ENCODE assay signal across 20 cellular contexts in genomic region chr13:110221331-110221730, GRCh38.
DNase-seq lines count a peak whose midpoint lies in the region; ATAC-seq and TF ChIP-seq lines count a peak whose summit lies in the region.
"Had no signal": no experiment of that assay in that cellular context is flagged by ENCODE, and none has a peak within 500 bp of the region (broad histone marks: within the 10 kb centered on the region; RNA-seq: fewer than 3 reads in every experiment).

No MANE protein-coding gene starts in this region.

- DNase-seq in left lung (no peak), GF-D8 (lab: John Stamatoyannopoulos, UW) (no peak), 8988T (no peak)
- no peak for DNase-seq in stimulated activated CD4-positive, alpha-beta T cell treated with anti-CD3 and anti-CD28 coated beads, Interleukin-4, amount 100 ng/mL, for 24 hours
- DNase-seq: activated CD4-positive, CD25-positive, alpha-beta regulatory T cell; activated CD8-positive, alpha-beta memory T cell treated with anti-CD3 and anti-CD28 coated beads, Interleukin-2, amount 50 U/mL, for 4 hours; activated naive CD4-positive, alpha-beta T cell; CD4-positive, alpha-beta memory T cell; central memory CD4-positive, alpha-beta T cell; GM23248; Kasumi-1; midbrain; NCI-H146; NCI-H2227 treated with DMSO at 0.1 percent for 48 hours; stimulated activated CD4-positive, alpha-beta T cell treated with anti-CD3 and anti-CD28 coated beads, Interleukin-15, amount 100 ng/mL, for 24 hours had no signal

- peak overlapping the region; percentile 33; the same call in 1 of the 2 replicates for H3K27ac ChIP-seq in ACC112 (ENCODE audit: low read depth, low read length)
- H3K27ac ChIP-seq in cingulate gyrus (ENCODE audit: low read depth, low read length), result peak overlapping the region; percentile 48
- peak overlapping the region; percentile 14 to 60 for H3K27ac ChIP-seq in left lung
- H3K27ac ChIP-seq in skeletal muscle tissue (ENCODE audit: low read depth, low read length), result peak overlapping the region; percentile 71
- H3K27ac ChIP-seq: GM23248 had no signal

- H2AFZ ChIP-seq in ACC112 (ENCODE audit: low read length, unreplicated experiment), result no peak overlapping the region

- H3K36me3 ChIP-seq in ACC112 (ENCODE audit: insufficient read depth, low read length) (no peaks in the 10 kb centered on the region), left lung (no peaks in the 10 kb centered on the region), skeletal muscle tissue (ENCODE audit: control insufficient read depth in 3 of 3, insufficient read depth in 3 of 3, low read length in 3 of 3) (no peaks in the 10 kb centered on the region)

- ATAC-seq in left lung (no peak), HG02571 (IDR thresholded peaks at IDR 0.05; ENCODE audit: unreplicated experiment) (no peak)

- no peak overlapping the region for H3K4me3 ChIP-seq in ACC112 (ENCODE audit: low read depth, low read length)
- H3K4me3 ChIP-seq in left lung, result no peak overlapping the region
- no peak overlapping the region for H3K4me3 ChIP-seq in skeletal muscle tissue (ENCODE audit: low read length in 3 of 3)
- H3K4me3 ChIP-seq: A549, GM23248 had no signal

- TF ChIP-seq CTCF in left lung (IDR thresholded peaks at IDR 0.05), result no peak

- intact Hi-C loops in left lung (cut with DNase I), result no loop called here

- H3K79me2 ChIP-seq in ACC112 (ENCODE audit: control insufficient read depth, insufficient read depth, low read length, unreplicated experiment), result peaks cover 12% of the 10 kb centered on the region

- no peaks in the 10 kb centered on the region for H3K9me3 ChIP-seq in left lung
- no peaks in the 10 kb centered on the region for H3K9me3 ChIP-seq in skeletal muscle tissue (ENCODE audit: control insufficient read depth in 3 of 3, low read length in 3 of 3)
- H3K9me3 ChIP-seq: A549 had no signal

- H3K9ac ChIP-seq in skeletal muscle tissue (ENCODE audit: low read depth in 1 of 3, low read length in 3 of 3), result no peak overlapping the region

- H3K4me1 ChIP-seq in ACC112 (ENCODE audit: control insufficient read depth, insufficient read depth, low read length, unreplicated experiment) (peaks cover 22% of the 10 kb centered on the region), left lung (peaks cover 24 to 28% of the 10 kb centered on the region in 2 donors), skeletal muscle tissue (ENCODE audit: control insufficient read depth in 3 of 3, insufficient read depth in 3 of 3, low read length in 3 of 3) (peaks cover 19 to 24% (median 21%) of the 10 kb centered on the region in 3 donors)

- H3K27me3 ChIP-seq in ACC112 (ENCODE audit: insufficient read depth, low read length) (no peaks in the 10 kb centered on the region), left lung (peaks cover 0 to 8% of the 10 kb centered on the region in 2 donors), skeletal muscle tissue (ENCODE audit: control insufficient read depth in 3 of 3, insufficient read depth in 3 of 3, low read length in 3 of 3) (no peaks in the 10 kb centered on the region)
